8 cellular contexts compared by ENCODE assay signal in genomic region chr3:142445816-142446254, GRCh38. TPM values are rescaled to one million over a fixed set of nuclear protein-coding genes. Genes with fewer than 3 reads are reported as not detected.
DNase-seq lines count a peak whose midpoint lies in the region; ATAC-seq and TF ChIP-seq lines count a peak whose summit lies in the region.

No MANE protein-coding gene starts in this region.

- CTCF ChIA-PET in activated CD4-positive, alpha-beta memory T cell treated with anti-CD3 and anti-CD28 coated beads, Interleukin-2, amount 10 ng/mL, durations not matched to agents 7 days and 5 days (lab: Charles Lee), result interaction anchor here (0.8 kb wide), 1 partner anchor 64 kb away, joined by 4 read pairs; no protein-coding TSS in a partner anchor

- peaks cover 62% of the 10 kb centered on the region for H3K36me3 Mint-ChIP-seq in activated CD4-positive, alpha-beta memory T cell treated with anti-CD3 and anti-CD28 coated beads, Interleukin-2, amount 10 ng/mL, durations not matched to agents 7 days and 5 days (ENCODE audit: low read depth)

- no peaks in the 10 kb centered on the region for H3K9me3 Mint-ChIP-seq in activated CD4-positive, alpha-beta memory T cell treated with anti-CD3 and anti-CD28 coated beads, Interleukin-2, amount 10 ng/mL, durations not matched to agents 7 days and 5 days

- no peaks in the 10 kb centered on the region for H3K9me3 ChIP-seq in upper lobe of right lung

- TF ChIP-seq CTCF in upper lobe of right lung (IDR thresholded peaks at IDR 0.05), result no peak
- TF ChIP-seq CTCF in lower leg skin (IDR thresholded peaks at IDR 0.05), result no peak

- peak overlapping the region; percentile 97 for H3K27ac Mint-ChIP-seq in activated CD4-positive, alpha-beta memory T cell treated with anti-CD3 and anti-CD28 coated beads, Interleukin-2, amount 10 ng/mL, durations not matched to agents 7 days and 5 days

- intact Hi-C loops in upper lobe of right lung (cut with DNase I) (no loop called here), lower leg skin (cut with DNase I; ENCODE audit: low total_unique reads) (no loop called here)

- H3K4me3 Mint-ChIP-seq in activated CD4-positive, alpha-beta memory T cell treated with anti-CD3 and anti-CD28 coated beads, Interleukin-2, amount 10 ng/mL, durations not matched to agents 7 days and 5 days, result peak overlapping the region; percentile 90

- TF ChIP-seq POLR2A in lower leg skin (IDR thresholded peaks at IDR 0.05), result no peak

- ATAC-seq in GM19463 (IDR thresholded peaks at IDR 0.05; ENCODE audit: unreplicated experiment), result peak; percentile 47
- peak; percentile 41 for ATAC-seq in HG03520 (IDR thresholded peaks at IDR 0.05; ENCODE audit: unreplicated experiment)
- no peak for ATAC-seq in upper lobe of right lung

- no peak overlapping the region for H3K27ac ChIP-seq in upper lobe of right lung

- H3K4me3 ChIP-seq in upper lobe of right lung (peak overlapping the region; percentile 93), lower leg skin (ENCODE audit: low read depth, poor library complexity, severe bottlenecking) (no peak overlapping the region)

- H3K4me1 ChIP-seq in upper lobe of right lung, result peaks cover 13% of the 10 kb centered on the region

- peaks cover 32% of the 10 kb centered on the region for H3K4me1 Mint-ChIP-seq in activated CD4-positive, alpha-beta memory T cell treated with anti-CD3 and anti-CD28 coated beads, Interleukin-2, amount 10 ng/mL, durations not matched to agents 7 days and 5 days

- no peaks in the 10 kb centered on the region for H3K36me3 ChIP-seq in upper lobe of right lung

- no peaks in the 10 kb centered on the region for H3K27me3 Mint-ChIP-seq in activated CD4-positive, alpha-beta memory T cell treated with anti-CD3 and anti-CD28 coated beads, Interleukin-2, amount 10 ng/mL, durations not matched to agents 7 days and 5 days

- POLR2A ChIA-PET in activated CD4-positive, alpha-beta memory T cell treated with anti-CD3 and anti-CD28 coated beads, Interleukin-2, amount 10 ng/mL, durations not matched to agents 7 days and 5 days (lab: Charles Lee), result interaction anchor here (1.2 to 3.4 kb wide), 10 partner anchors 10 to 1035 kb away, joined by 3 to 40 read pairs (median 3); partner anchors contain the start of genes ATR, TFDP2 and U2SURP

- no peaks in the 10 kb centered on the region for H3K27me3 ChIP-seq in upper lobe of right lung

- WGBS in lower leg skin, 2 donors, result 77 to 82% methylated on average over 6 of the region's 6 CpGs

- DNase-seq in CD1c-positive myeloid dendritic cell (ENCODE audit: extremely low spot score), result peak; percentile 43
- peak; percentile 44 for DNase-seq in activated CD4-positive, alpha-beta memory T cell treated with anti-CD3 and anti-CD28 coated beads, Interleukin-2, amount 10 ng/mL, durations not matched to agents 7 days and 5 days
- peak; percentile 39 for DNase-seq in kidney glomerular epithelial cell (lab: John Stamatoyannopoulos, UW)
- DNase-seq in upper lobe of right lung, result no peak
- no peak for DNase-seq in NCI-H82 (lab: John Stamatoyannopoulos, UW)
- no peak for DNase-seq in lower leg skin (ENCODE audit: low spot score in 2 of 2)

RNA-seq across cellular contexts. Expression of gene XRN1, which starts 2.0 kb away (rescaled TPM):
- total RNA-seq in activated CD4-positive, alpha-beta memory T cell treated with anti-CD3 and anti-CD28 coated beads, Interleukin-2, amount 10 ng/mL, durations not matched to agents 7 days and 5 days, result 100 to 1,000 TPM; 100 to 103 TPM
- total RNA-seq in upper lobe of right lung (46.1 TPM), lower leg skin (10 to 100 TPM; 32.0 to 43.8 (median 35.6) TPM)

Comparison
In these comparisons a context has a peak if more than half of its experiments do, and no peak if none do; other contexts are left out.
1. DNase-seq: peak in CD1c-positive myeloid dendritic cell (single experiment), activated CD4-positive, alpha-beta memory T cell treated with anti-CD3 and anti-CD28 coated beads, Interleukin-2, amount 10 ng/mL, durations not matched to agents 7 days and 5 days (single experiment) and kidney glomerular epithelial cell (single experiment); none in upper lobe of right lung (single experiment), NCI-H82 (single experiment) and lower leg skin (0 of 2).